11 cellular contexts compared by ENCODE assay signal in the genomic region with DNA sequence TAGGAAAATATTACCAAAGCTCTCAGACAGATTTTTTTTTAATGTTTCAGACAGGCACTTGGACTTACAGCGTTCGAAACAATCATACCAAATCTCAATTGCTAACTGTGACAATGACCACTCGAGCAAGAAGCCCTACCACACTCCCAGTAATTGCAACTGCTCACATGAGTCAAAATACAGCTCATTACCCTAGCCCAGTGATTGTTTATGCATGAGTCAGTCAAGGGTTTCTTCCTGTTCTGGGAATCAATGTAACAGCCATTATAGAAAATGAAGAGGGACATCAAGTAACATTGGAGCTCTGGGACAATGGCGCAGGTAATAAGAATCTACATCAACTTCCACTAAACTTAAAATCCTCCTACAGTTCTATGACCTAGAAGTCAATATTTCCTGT. TPM values are rescaled to one million over a fixed set of nuclear protein-coding genes. Genes with fewer than 3 reads are reported as not detected.
DNase-seq lines count a peak whose midpoint lies in the region; ATAC-seq and TF ChIP-seq lines count a peak whose summit lies in the region.
"Had no signal": no experiment of that assay in that cellular context is flagged by ENCODE, and none has a peak within 500 bp of the region (broad histone marks: within the 10 kb centered on the region; RNA-seq: fewer than 3 reads in every experiment).

No MANE protein-coding gene starts in this region.

- no peak for TF ChIP-seq CTCF in epithelial cell of esophagus (IDR thresholded peaks at IDR 0.05; ENCODE audit: insufficient read depth, low read depth, low read length, missing control alignments)

- no peaks in the 10 kb centered on the region for H3K27me3 ChIP-seq in GM23248 (replicated peaks; ENCODE audit: insufficient read depth)

- no peak overlapping the region for H3K9ac ChIP-seq in GM23248

- no peak overlapping the region for H3K27ac Mint-ChIP-seq in activated naive CD4-positive, alpha-beta T cell treated with anti-CD3 and anti-CD28 coated beads, Interleukin-2, amount 10 ng/mL, durations not matched to agents 7 days and 5 days

- 51 to 57% methylated on average over 4 of the region's 4 CpGs for WGBS in GM23248 (ENCODE audit: low coverage in 1 of 2, low lambda C conversion rate in 2 of 2, missing lambda C conversion rate in 2 of 2), 2 experiments

- DNase-seq in GM23248: peak; percentile 82
- DNase-seq in NCI-H510A (lab: John Stamatoyannopoulos, UW): peak; percentile 72
- peak; percentile 92 for DNase-seq in epithelial cell of esophagus (ENCODE audit: low read depth)
- DNase-seq in renal cortical epithelial cell (ENCODE audit: low read depth): peak; percentile 96
- DNase-seq in posterior cingulate gyrus: no peak
- DNase-seq in activated naive CD4-positive, alpha-beta T cell treated with anti-CD3 and anti-CD28 coated beads, Interleukin-2, amount 10 ng/mL, durations not matched to agents 7 days and 5 days: no peak
- no peak for DNase-seq in NCI-H146 treated with DMSO at 0.1 percent for 48 hours (lab: John Stamatoyannopoulos, UW; ENCODE audit: unreplicated experiment)
- DNase-seq: activated CD4-positive, CD25-positive, alpha-beta regulatory T cell; head of caudate nucleus had no signal

- H3K4me3 Mint-ChIP-seq in activated naive CD4-positive, alpha-beta T cell treated with anti-CD3 and anti-CD28 coated beads, Interleukin-2, amount 10 ng/mL, durations not matched to agents 7 days and 5 days: no peak overlapping the region
- H3K4me3 Mint-ChIP-seq: neural crest cell had no signal

- no peak for ATAC-seq in HG02884 (IDR thresholded peaks at IDR 0.05; ENCODE audit: unreplicated experiment)

- 0 out of 2 replicates have a peak overlapping the region, but pooled peaks have one; percentile 11 for H2AFZ ChIP-seq in GM23248

- no peaks in the 10 kb centered on the region for H3K27me3 Mint-ChIP-seq in activated naive CD4-positive, alpha-beta T cell treated with anti-CD3 and anti-CD28 coated beads, Interleukin-2, amount 10 ng/mL, durations not matched to agents 7 days and 5 days

- no peaks in the 10 kb centered on the region for H3F3A ChIP-seq in GM23248 (ENCODE audit: insufficient read depth)

- H3K4me1 ChIP-seq in GM23248 (ENCODE audit: insufficient read depth): peaks cover 3% of the 10 kb centered on the region; the same call in 1 of the 2 replicates

- no peak overlapping the region for H3K4me3 ChIP-seq in GM23248
- H3K4me3 ChIP-seq in epithelial cell of esophagus (ENCODE audit: low read length): no peak overlapping the region

- H3K27ac ChIP-seq in GM23248: no peak overlapping the region

- H3K79me2 ChIP-seq in GM23248 (ENCODE audit: insufficient read depth): no peaks in the 10 kb centered on the region

- CTCF ChIA-PET in activated naive CD4-positive, alpha-beta T cell treated with anti-CD3 and anti-CD28 coated beads, Interleukin-2, amount 10 ng/mL, durations not matched to agents 7 days and 5 days (lab: Charles Lee): no interaction called here

- no peaks in the 10 kb centered on the region for H3K36me3 ChIP-seq in GM23248 (ENCODE audit: low read depth)

- no peaks in the 10 kb centered on the region for H3K9me2 ChIP-seq in GM23248 (ENCODE audit: insufficient read depth)

- no peaks in the 10 kb centered on the region for H3K36me3 Mint-ChIP-seq in activated naive CD4-positive, alpha-beta T cell treated with anti-CD3 and anti-CD28 coated beads, Interleukin-2, amount 10 ng/mL, durations not matched to agents 7 days and 5 days

- H3K9me3 Mint-ChIP-seq in activated naive CD4-positive, alpha-beta T cell treated with anti-CD3 and anti-CD28 coated beads, Interleukin-2, amount 10 ng/mL, durations not matched to agents 7 days and 5 days: no peaks in the 10 kb centered on the region
- H3K9me3 Mint-ChIP-seq: neural crest cell had no signal

- intact Hi-C loops in posterior cingulate gyrus (cut with DNase I): no loop called here

- no peak overlapping the region for H3K4me2 ChIP-seq in GM23248 (ENCODE audit: unreplicated experiment)

- in situ Hi-C loops in GM23248 (cut with MboI): no loop called here

- H3K4me1 Mint-ChIP-seq in activated naive CD4-positive, alpha-beta T cell treated with anti-CD3 and anti-CD28 coated beads, Interleukin-2, amount 10 ng/mL, durations not matched to agents 7 days and 5 days: no peaks in the 10 kb centered on the region
- H3K4me1 Mint-ChIP-seq: neural crest cell had no signal

- no peaks in the 10 kb centered on the region for H4K20me1 ChIP-seq in GM23248 (ENCODE audit: insufficient read depth)

- H3K9me3 ChIP-seq in GM23248 (ENCODE audit: low read depth): no peaks in the 10 kb centered on the region

RNA-seq across cellular contexts. Expression of a gene that starts 56.1 kb away (rescaled TPM):
- total RNA-seq in GM23248 (2014; rRNA removed; shearing (Covaris generic)): 36.0 and 47.6 TPM in 2 replicates
- 126 and 131 TPM in 2 replicates for polyA plus RNA-seq in GM23248 (2016; fragmentation: Nextera tagmentation; extraction: Ambion mirVana)
- total RNA-seq in renal cortical epithelial cell: 47.4 and 59.1 TPM in 2 replicates

Comparison
In these comparisons a context has a peak if more than half of its experiments do, and no peak if none do; other contexts are left out.
1. DNase-seq: peak in GM23248 (single experiment), NCI-H510A (single experiment), epithelial cell of esophagus (single experiment) and renal cortical epithelial cell (single experiment); none in posterior cingulate gyrus (0 of 10), activated naive CD4-positive, alpha-beta T cell treated with anti-CD3 and anti-CD28 coated beads, Interleukin-2, amount 10 ng/mL, durations not matched to agents 7 days and 5 days (single experiment) and NCI-H146 treated with DMSO at 0.1 percent for 48 hours (single experiment).